ENCODE assay signal across 8 cellular contexts in the genomic region with DNA sequence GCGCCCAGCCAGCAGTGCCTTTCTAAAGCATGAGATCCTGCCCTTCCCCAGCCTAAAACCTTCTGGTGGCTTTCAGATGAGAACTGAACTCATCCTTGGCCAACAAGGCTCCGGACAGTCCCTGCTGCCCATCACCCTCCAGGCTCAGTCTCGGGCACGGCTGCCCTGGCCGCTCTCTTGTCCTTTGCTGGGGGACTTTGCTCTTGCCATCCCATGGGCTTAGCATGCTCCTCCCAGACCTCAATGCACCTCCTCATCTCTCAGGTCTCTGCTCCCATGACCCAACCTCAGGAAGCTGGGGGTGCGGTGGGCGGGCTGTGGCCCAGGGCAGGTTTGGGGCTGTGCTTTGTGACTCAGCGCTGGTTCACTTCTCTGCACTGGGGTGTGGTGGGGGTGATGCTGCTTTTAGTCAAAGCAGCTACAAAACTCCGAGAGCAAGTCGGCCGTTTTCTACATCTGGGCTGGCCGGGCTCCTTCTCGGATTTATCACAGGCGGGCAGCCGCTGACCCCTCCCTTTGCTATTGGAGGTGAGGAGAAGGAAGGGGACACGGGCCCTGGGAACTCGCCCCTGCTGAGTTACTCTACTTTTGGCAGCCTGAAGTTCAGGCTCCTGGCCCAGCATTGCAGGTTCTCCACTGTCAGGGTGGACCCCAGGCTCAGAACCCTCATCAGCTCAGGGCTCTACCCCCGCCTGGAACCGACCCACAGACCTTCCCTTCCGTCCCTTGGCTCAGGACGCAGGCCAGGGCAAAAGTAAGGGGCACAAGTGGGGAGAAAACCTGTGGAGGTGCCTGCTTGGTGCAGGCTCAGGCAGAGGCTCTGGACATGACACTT.
DNase-seq lines count a peak whose midpoint lies in the region; ATAC-seq and TF ChIP-seq lines count a peak whose summit lies in the region.

No MANE protein-coding gene starts in this region.

- H3K4me1 Mint-ChIP-seq in central memory CD8-positive, alpha-beta T cell: peaks cover 65% of the 10 kb centered on the region

- H3K27ac Mint-ChIP-seq in central memory CD8-positive, alpha-beta T cell (ENCODE audit: low read depth): peak overlapping the region; percentile 97

- intact Hi-C loops in cardiac septum (cut with DNase I): no loop called here

- H3K4me3 ChIP-seq in AG09309 (ENCODE audit: control insufficient read depth, low read depth, low read length): peak overlapping the region; percentile 29

- TF ChIP-seq CTCF in AG09309 (IDR thresholded peaks at IDR 0.05; ENCODE audit: control insufficient read depth, insufficient read depth, low read depth, low read length, missing control alignments): no peak

- no peaks in the 10 kb centered on the region for H3K27me3 Mint-ChIP-seq in central memory CD8-positive, alpha-beta T cell

- peaks cover 15% of the 10 kb centered on the region for H3K36me3 Mint-ChIP-seq in central memory CD8-positive, alpha-beta T cell (ENCODE audit: insufficient read depth)

- H3K9me3 Mint-ChIP-seq in central memory CD8-positive, alpha-beta T cell: no peaks in the 10 kb centered on the region

- H3K4me3 Mint-ChIP-seq in central memory CD8-positive, alpha-beta T cell: peak overlapping the region; percentile 91

- peak; percentile 32 for ATAC-seq in HG02571 (IDR thresholded peaks at IDR 0.05; ENCODE audit: unreplicated experiment)
- peak; percentile 86 for ATAC-seq in central memory CD8-positive, alpha-beta T cell (replicated peaks; ENCODE audit: extremely low read depth, poor library complexity, severe bottlenecking)

- DNase-seq in AG09309 (ENCODE audit: low read depth): no peak
- peak; percentile 26 to 76 (median 52) for DNase-seq in activated CD4-positive, CD25-positive, alpha-beta regulatory T cell (lab: John Stamatoyannopoulos, UW)
- peak in 1 of 2 donors; percentile 46 for DNase-seq in central memory CD8-positive, alpha-beta T cell (ENCODE audit: low spot score in 2 of 2)
- DNase-seq in stimulated activated CD4-positive, alpha-beta T cell treated with anti-CD3 and anti-CD28 coated beads, Interleukin-4, amount 100 ng/mL, for 4 hours: peak; percentile 80 to 90
- DNase-seq in NCI-H510A (lab: John Stamatoyannopoulos, UW): no peak
- DNase-seq in cardiac septum (ENCODE audit: low spot score): no peak
- no peak for DNase-seq in NCI-H774 (lab: John Stamatoyannopoulos, UW)

Comparison
In these comparisons a context has a peak if more than half of its experiments do, and no peak if none do; other contexts are left out.
1. DNase-seq: peak in activated CD4-positive, CD25-positive, alpha-beta regulatory T cell (4 of 4) and stimulated activated CD4-positive, alpha-beta T cell treated with anti-CD3 and anti-CD28 coated beads, Interleukin-4, amount 100 ng/mL, for 4 hours (2 of 2); none in AG09309 (single experiment), NCI-H510A (single experiment), cardiac septum (single experiment) and NCI-H774 (single experiment).